ENCODE assay signal across 13 cellular contexts in the genomic region with DNA sequence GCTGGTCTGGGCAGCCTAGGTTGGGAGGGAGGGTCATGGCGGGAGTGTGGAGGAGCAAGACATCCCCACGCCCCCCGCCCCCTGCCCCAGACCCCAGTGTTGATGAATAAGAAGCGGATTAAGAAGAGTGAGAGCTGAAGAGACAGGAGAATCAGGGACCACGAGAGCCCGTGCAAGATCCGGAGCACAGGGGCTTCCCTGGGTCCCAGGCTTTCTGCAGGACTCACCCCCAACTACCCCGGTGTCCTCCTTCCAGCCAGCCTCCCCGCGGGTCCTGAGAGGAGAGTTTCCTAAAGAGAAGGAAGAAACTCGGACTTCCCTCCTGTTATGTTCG. TPM values are rescaled to one million over a fixed set of nuclear protein-coding genes. Genes with fewer than 3 reads are reported as not detected.
DNase-seq lines count a peak whose midpoint lies in the region; ATAC-seq and TF ChIP-seq lines count a peak whose summit lies in the region.
"Had no signal": no experiment of that assay in that cellular context is flagged by ENCODE, and none has a peak within 500 bp of the region (broad histone marks: within the 10 kb centered on the region; RNA-seq: fewer than 3 reads in every experiment).

No MANE protein-coding gene starts in this region.

- H3K79me1 ChIP-seq in IMR-90 (ENCODE audit: low read depth in 1 of 2, low read length in 2 of 2), result no peaks in the 10 kb centered on the region

- no peaks in the 10 kb centered on the region for H4K20me1 ChIP-seq in IMR-90 (ENCODE audit: insufficient read depth, low read length)
- H4K20me1 ChIP-seq in neural progenitor cell (ENCODE audit: low read depth), result peaks cover 43% of the 10 kb centered on the region

- H3K27ac ChIP-seq in IMR-90 (ENCODE audit: insufficient read depth, low read length) (no peak overlapping the region), ectodermal cell (ENCODE audit: insufficient read depth, low read depth, low read length, poor library complexity, severe bottlenecking) (no peak overlapping the region), neural progenitor cell (no peak overlapping the region), right cardiac atrium (ENCODE audit: low read length) (no peak overlapping the region)
- H3K27ac ChIP-seq: brain microvascular endothelial cell, left lung, skin epidermis had no signal

- no peaks in the 10 kb centered on the region for H3K79me2 ChIP-seq in neural progenitor cell (ENCODE audit: low read depth)

- no peak for TF ChIP-seq CTCF in IMR-90 (conservative IDR thresholded peaks at IDR 0.05; ENCODE audit: low read depth, low read length)
- no peak for TF ChIP-seq CTCF in neural progenitor cell (IDR thresholded peaks at IDR 0.05)

- no peak for TF ChIP-seq POLR2A in IMR-90 (IDR thresholded peaks at IDR 0.05; ENCODE audit: low read depth, low read length)

- H3K4me2 ChIP-seq in IMR-90 (ENCODE audit: low read depth, low read length), result no peak overlapping the region
- H3K4me2 ChIP-seq in neural progenitor cell, result peak overlapping the region; percentile 76

- no peaks in the 10 kb centered on the region for H3K36me3 Mint-ChIP-seq in neural progenitor cell
- H3K36me3 Mint-ChIP-seq: CD8-positive, alpha-beta T cell had no signal

- H3K4me3 Mint-ChIP-seq in neural progenitor cell, result peak overlapping the region; percentile 64
- H3K4me3 Mint-ChIP-seq: CD8-positive, alpha-beta T cell had no signal

- H2BK5ac ChIP-seq in IMR-90 (ENCODE audit: low read depth, low read length, poor library complexity, severe bottlenecking), result no peak overlapping the region

- H4K5ac ChIP-seq in IMR-90 (ENCODE audit: low read depth, low read length), result no peak overlapping the region

- ATAC-seq in GM19438 (IDR thresholded peaks at IDR 0.05; ENCODE audit: low read depth, unreplicated experiment) (peak; percentile 19), IMR-90 (ENCODE audit: low read depth) (no peak; the same call in 1 of the 2 replicates), GM18502 (IDR thresholded peaks at IDR 0.05; ENCODE audit: poor library complexity, unreplicated experiment) (no peak), right cardiac atrium (no peak), HG03521 (IDR thresholded peaks at IDR 0.05; ENCODE audit: unreplicated experiment) (no peak)

- no peaks in the 10 kb centered on the region for H3K9me3 Mint-ChIP-seq in neural progenitor cell
- H3K9me3 Mint-ChIP-seq: CD8-positive, alpha-beta T cell had no signal

- H3K9me3 ChIP-seq in IMR-90 (ENCODE audit: control insufficient read depth, insufficient read depth, low read length), result no peaks in the 10 kb centered on the region
- H3K9me3 ChIP-seq in ectodermal cell (ENCODE audit: control insufficient read depth, low read length), result no peaks in the 10 kb centered on the region
- H3K9me3 ChIP-seq in neural progenitor cell (ENCODE audit: low read depth), result no peaks in the 10 kb centered on the region
- no peaks in the 10 kb centered on the region for H3K9me3 ChIP-seq in right cardiac atrium (ENCODE audit: control insufficient read depth, low read length)
- H3K9me3 ChIP-seq: left lung had no signal

- H2AFZ ChIP-seq in IMR-90 (replicated peaks; ENCODE audit: low read length, poor library complexity) (peak overlapping the region; percentile 67), neural progenitor cell (replicated peaks) (no peak overlapping the region)

- intact Hi-C loops in IMR-90 (cut with micrococcal nuclease) (loop anchor here (1.0 to 5.0 kb wide), 4 partner anchors 138 to 752 kb away; no protein-coding TSS in a partner anchor), right cardiac atrium (cut with DNase I) (loop anchor here (1.0 to 2.0 kb wide), 3 partner anchors 138 to 141 kb away; no protein-coding TSS in a partner anchor)

- H3K14ac ChIP-seq in IMR-90 (replicated peaks; ENCODE audit: low read depth, low read length), result no peak overlapping the region

- H3K27me3 ChIP-seq in IMR-90 (ENCODE audit: control insufficient read depth, insufficient read depth, low read length) (peaks cover 34% of the 10 kb centered on the region), ectodermal cell (ENCODE audit: control insufficient read depth, insufficient read depth, low read length, poor library complexity, severe bottlenecking) (peaks cover 44% of the 10 kb centered on the region), neural progenitor cell (peaks cover 94% of the 10 kb centered on the region), right cardiac atrium (ENCODE audit: control insufficient read depth, insufficient read depth) (no peaks in the 10 kb centered on the region)

- H3K27ac Mint-ChIP-seq in neural progenitor cell, result no peak overlapping the region
- H3K27ac Mint-ChIP-seq: CD8-positive, alpha-beta T cell had no signal

- CTCF ChIA-PET in IMR-90 (lab: Yijun Ruan, JAX), result interaction anchor here (0.8 to 6.1 kb wide), 13 partner anchors 12 to 1506 kb away, joined by 3 to 83 read pairs (median 4); a partner anchor contains a TSS

- no peaks in the 10 kb centered on the region for H3K36me3 ChIP-seq in IMR-90 (ENCODE audit: control insufficient read depth, insufficient read depth, low read length)
- no peaks in the 10 kb centered on the region for H3K36me3 ChIP-seq in ectodermal cell (ENCODE audit: control insufficient read depth, insufficient read depth, low read length)
- no peaks in the 10 kb centered on the region for H3K36me3 ChIP-seq in neural progenitor cell
- H3K36me3 ChIP-seq: brain microvascular endothelial cell, left lung had no signal

- H2BK120ac ChIP-seq in IMR-90 (ENCODE audit: low read depth, low read length), result no peak overlapping the region

- H3K4me1 ChIP-seq in IMR-90 (ENCODE audit: control insufficient read depth, insufficient read depth, low read length), result no peaks in the 10 kb centered on the region
- peaks cover 33% of the 10 kb centered on the region for H3K4me1 ChIP-seq in ectodermal cell (ENCODE audit: control insufficient read depth, insufficient read depth, low read length)
- peaks cover 35% of the 10 kb centered on the region for H3K4me1 ChIP-seq in neural progenitor cell
- H3K4me1 ChIP-seq in right cardiac atrium (ENCODE audit: control insufficient read depth, insufficient read depth, low read length), result no peaks in the 10 kb centered on the region

- WGBS in IMR-90 (ENCODE audit: extremely low coverage in 2 of 2, insufficient read length in 1 of 2), 2 experiments, result no CpG with 5 or more reads among the region's 12 CpGs
- 7 to 9% methylated on average over 12 of the region's 12 CpGs for WGBS in ectodermal cell, 2 experiments
- 32% methylated on average over 12 of the region's 12 CpGs for WGBS in right cardiac atrium

- no peak overlapping the region for H3K56ac ChIP-seq in IMR-90 (ENCODE audit: extremely low read depth, insufficient read depth, low read length)

- H4K8ac ChIP-seq in IMR-90 (ENCODE audit: low read depth in 2 of 2, low read length in 2 of 2), result no peak overlapping the region

- no peaks in the 10 kb centered on the region for H3F3A ChIP-seq in neural progenitor cell (ENCODE audit: low read depth)

- in situ Hi-C loops in IMR-90 (cut with MboI; ENCODE audit: low sequenced_read_pairs), result loop anchor here (5.0 kb wide), 1 partner anchor 138 kb away; no protein-coding TSS in a partner anchor

- no peak for TF ChIP-seq RAD21 in IMR-90 (IDR thresholded peaks at IDR 0.05; ENCODE audit: low read length)

- H2BK20ac ChIP-seq in IMR-90 (ENCODE audit: low read depth, low read length), result no peak overlapping the region

- no peak overlapping the region for H3K9ac ChIP-seq in IMR-90 (ENCODE audit: low read depth, low read length)
- H3K9ac ChIP-seq in neural progenitor cell, result no peak overlapping the region

- no peaks in the 10 kb centered on the region for H3K9me1 ChIP-seq in IMR-90 (ENCODE audit: insufficient read depth, low read length)

- H2BK15ac ChIP-seq in IMR-90 (ENCODE audit: low read depth, low read length), result no peak overlapping the region

- DNase-seq in IMR-90 (no peak), neural progenitor cell (ENCODE audit: low spot score) (no peak), right cardiac atrium (no peak), NCI-H146 treated with DMSO at 0.1 percent for 48 hours (lab: John Stamatoyannopoulos, UW; ENCODE audit: unreplicated experiment) (no peak)

- no peak overlapping the region for H4K91ac ChIP-seq in IMR-90 (ENCODE audit: insufficient read depth, low read depth, low read length)

- no peak overlapping the region for H3K4ac ChIP-seq in IMR-90 (ENCODE audit: low read depth, low read length)

- H2AK9ac ChIP-seq in IMR-90 (replicated peaks; ENCODE audit: low read depth, low read length, poor library complexity), result no peak overlapping the region

- dilution Hi-C loops in IMR-90 (cut with HindIII; ENCODE audit: low sequenced_read_pairs, unreplicated experiment), result no loop called here

- BruUV-seq in IMR-90 (replicated peaks; lab: Mats Ljungman, UMichigan), result no TSS peak

- no peak overlapping the region for H2AK5ac ChIP-seq in IMR-90 (ENCODE audit: low read depth, low read length)

- H3K4me1 Mint-ChIP-seq in neural progenitor cell, result peaks cover 59% of the 10 kb centered on the region

- POLR2A ChIA-PET in IMR-90 (lab: Charles Lee; ENCODE audit: unreplicated experiment), result interaction anchor here (1.0 kb wide), 1 partner anchor 139 kb away, joined by 6 read pairs; no protein-coding TSS in a partner anchor

- H3K18ac ChIP-seq in IMR-90 (ENCODE audit: low read depth, low read length), result no peak overlapping the region

- H3K27me3 Mint-ChIP-seq in neural progenitor cell (ENCODE audit: insufficient read depth, low read depth), result peaks cover 6% of the 10 kb centered on the region

- no peak overlapping the region for H3K23ac ChIP-seq in IMR-90 (ENCODE audit: low read depth, low read length)

- no peak overlapping the region for H3K4me3 ChIP-seq in IMR-90 (ENCODE audit: insufficient read depth, low read depth, low read length)
- H3K4me3 ChIP-seq in ectodermal cell (ENCODE audit: insufficient read depth, low read depth, low read length), result peak overlapping the region; percentile 17
- peak overlapping the region; percentile 31 for H3K4me3 ChIP-seq in neural progenitor cell
- H3K4me3 ChIP-seq in right cardiac atrium (ENCODE audit: low read length), result no peak overlapping the region
- H3K4me3 ChIP-seq: left lung, skin epidermis had no signal

TF ChIP-seq in IMR-90, 13 proteins besides CTCF, POLR2A, EP300 and RAD21 (continues in another document):
- TF ChIP-seq RCOR1 (IDR thresholded peaks at IDR 0.05; ENCODE audit: insufficient replicate concordance, low read length) (no peak), RFX5 (IDR thresholded peaks at IDR 0.05; ENCODE audit: low read depth, low read length) (no peak), CEBPB (IDR thresholded peaks at IDR 0.05; ENCODE audit: low read depth, low read length) (no peak), FOS (IDR thresholded peaks at IDR 0.05; ENCODE audit: low read depth, low read length) (no peak), MAZ (IDR thresholded peaks at IDR 0.05; ENCODE audit: borderline replicate concordance, low read depth, low read length) (no peak)

RNA-seq across cellular contexts. Expression of a gene that starts 20.1 kb away (rescaled TPM):
- total RNA-seq in IMR-90 (2012; rRNA removed), result not detected in 2 replicates
- polyA plus RNA-seq in IMR-90 (2012; rRNA removed), result not detected in 2 replicates
- not detected in 2 replicates for polyA plus RNA-seq in IMR-90 (2012; cell fraction: cytosol; rRNA removed)
- not detected in 2 replicates for polyA plus RNA-seq in IMR-90 (2012; cell fraction: nucleus; rRNA removed; ENCODE audit: low replicate concordance)
- not detected for polyA plus RNA-seq in ectodermal cell (2013, experiment 1 of 4)
- 1.0 TPM for polyA plus RNA-seq in ectodermal cell (2013, experiment 2 of 4)
- 0.37 TPM for polyA plus RNA-seq in ectodermal cell (2013, experiment 3 of 4)
- polyA plus RNA-seq in ectodermal cell (2013, experiment 4 of 4), result not detected
- not detected in 2 replicates for total RNA-seq in neural progenitor cell (ENCODE audit: low replicate concordance)
- total RNA-seq in right cardiac atrium, result not detected
- polyA plus RNA-seq in right cardiac atrium, result not detected
- total RNA-seq: CD8-positive, alpha-beta T cell; left lung; T-helper 2 cell treated with Interferon-gamma antibody and Interleukin-4, amounts not matched to agents 100 ng/mL and 5 ng/mL, for 36 hours had no signal

Comparison
In these comparisons a context has a peak if more than half of its experiments do, and no peak if none do; other contexts are left out.
1. H3K4me3 ChIP-seq: peak in ectodermal cell (single experiment) and neural progenitor cell (single experiment); none in IMR-90 (single experiment) and right cardiac atrium (single experiment).